Comparison of ENCODE assay signal across 8 cellular contexts in the genomic region with DNA sequence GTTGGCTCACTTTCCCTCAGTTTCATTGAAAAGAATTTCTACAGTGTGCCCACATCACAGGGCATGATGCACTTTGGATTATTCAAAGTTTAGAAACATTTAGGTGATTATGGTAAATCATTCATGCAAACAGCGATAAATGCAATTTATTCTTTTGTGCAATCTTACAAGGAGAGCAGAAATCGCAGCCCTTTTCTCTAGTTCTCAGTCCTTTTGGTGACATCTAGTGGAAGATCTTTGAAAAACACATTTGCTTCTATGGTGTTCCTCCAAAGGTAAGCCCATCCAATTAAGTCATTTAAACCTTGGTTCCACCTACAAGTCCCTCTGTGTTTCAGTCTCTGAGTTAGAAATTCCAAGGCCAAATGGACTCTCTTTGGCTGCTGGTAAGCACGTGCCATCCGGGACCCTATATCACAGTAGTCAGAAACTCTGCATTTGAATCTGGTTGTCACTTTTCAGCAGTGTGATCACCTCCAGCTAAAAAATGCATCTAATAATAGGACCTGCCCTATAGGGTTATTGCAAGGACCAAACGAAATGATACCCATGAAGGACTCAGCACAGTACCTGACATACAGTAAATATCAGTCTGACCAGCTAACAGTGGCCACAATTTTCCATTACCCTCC.
DNase-seq lines count a peak whose midpoint lies in the region; ATAC-seq, FAIRE-seq and TF ChIP-seq lines count a peak whose summit lies in the region.

No MANE protein-coding gene starts in this region.

- H4K20me1 ChIP-seq in PC-3 (ENCODE audit: low read length), result 0 out of 2 replicates have a peak, but pooled peaks cover 3% of the 10 kb centered on the region
- H4K20me1 ChIP-seq in endothelial cell of umbilical vein (replicated peaks; ENCODE audit: control insufficient read depth, extremely low read depth, insufficient read depth, low read length), result no peaks in the 10 kb centered on the region
- no peaks in the 10 kb centered on the region for H4K20me1 ChIP-seq in neural cell (ENCODE audit: insufficient read depth)

- H2AFZ ChIP-seq in PC-3 (ENCODE audit: low read length) (no peak overlapping the region), endothelial cell of umbilical vein (ENCODE audit: low read depth, low read length) (no peak overlapping the region), neural cell (ENCODE audit: low read depth, low read length) (no peak overlapping the region)

- no peaks in the 10 kb centered on the region for H3K9me2 ChIP-seq in PC-3 (replicated peaks; ENCODE audit: low read length)
- H3K9me2 ChIP-seq in neural cell (ENCODE audit: insufficient read depth, low read length), result no peaks in the 10 kb centered on the region

- dilution Hi-C loops in endothelial cell of umbilical vein (cut with MboI; ENCODE audit: extremely low pct_ligation_motif_present, low sequenced_read_pairs), result no loop called here

- no peaks in the 10 kb centered on the region for H3K9me1 ChIP-seq in endothelial cell of umbilical vein (replicated peaks; ENCODE audit: control insufficient read depth, extremely low read depth, insufficient read depth, low read length)

- FAIRE-seq in endothelial cell of umbilical vein (lab: Jason Lieb, UNC), result peak; percentile 87

- POLR2A ChIA-PET in HEK293 (lab: Yijun Ruan, JAX), result no interaction called here
- POLR2A ChIA-PET in PC-3 (lab: Charles Lee; ENCODE audit: unreplicated experiment), result no interaction called here
- POLR2A ChIA-PET in endothelial cell of umbilical vein (lab: Charles Lee), result no interaction called here

- H3K4me3 ChIP-seq in HEK293 (ENCODE audit: low read depth, low read length), result no peak overlapping the region
- no peak overlapping the region for H3K4me3 ChIP-seq in PC-3 (ENCODE audit: low read length)
- H3K4me3 ChIP-seq in endothelial cell of umbilical vein (replicated peaks in 1 of 3; ENCODE audit: insufficient read depth in 1 of 3, low read depth in 1 of 3, low read length in 3 of 3), result no peak overlapping the region
- H3K4me3 ChIP-seq in neural cell (ENCODE audit: low read length), result no peak overlapping the region

- H3K79me2 ChIP-seq in PC-3 (ENCODE audit: low read length), result no peaks in the 10 kb centered on the region
- H3K79me2 ChIP-seq in endothelial cell of umbilical vein (ENCODE audit: control insufficient read depth, insufficient read depth, low read length), result no peaks in the 10 kb centered on the region
- no peaks in the 10 kb centered on the region for H3K79me2 ChIP-seq in neural cell (replicated peaks; ENCODE audit: insufficient read depth, low read length)

- TF ChIP-seq RAD21 in neural cell (conservative IDR thresholded peaks at IDR 0.05), result peak; percentile 81

- no peak for TF ChIP-seq POLR2A in endothelial cell of umbilical vein (IDR thresholded peaks at IDR 0.05; ENCODE audit: low read depth, low read length)

- H3K27ac ChIP-seq in HEK293 (ENCODE audit: extremely low read depth, low read depth, low read length), result no peak overlapping the region
- H3K27ac ChIP-seq in PC-3 (ENCODE audit: low read length), result no peak overlapping the region
- no peak overlapping the region for H3K27ac ChIP-seq in endothelial cell of umbilical vein (ENCODE audit: insufficient read depth, low read depth, low read length)
- H3K27ac ChIP-seq in neural cell (ENCODE audit: low read length), result no peak overlapping the region

- BruUV-seq in PC-3 (replicated peaks; lab: Mats Ljungman, UMichigan), result no TSS peak
- no TSS peak for BruUV-seq in endothelial cell of umbilical vein (replicated peaks; lab: Mats Ljungman, UMichigan)

- H3K36me3 ChIP-seq in HEK293 (ENCODE audit: control insufficient read depth in 2 of 2, insufficient read depth in 1 of 2, low read length in 2 of 2) (peaks cover 0 to 62% of the 10 kb centered on the region in 2 experiments; a peak in 1 of 3 replicates), PC-3 (ENCODE audit: low read depth, low read length) (peaks cover 16% of the 10 kb centered on the region; the same call in 1 of the 2 replicates), endothelial cell of umbilical vein (ENCODE audit: control insufficient read depth in 2 of 2, extremely low read depth in 1 of 2, insufficient read depth in 2 of 2, low read length in 2 of 2) (peaks cover 0 to 20% of the 10 kb centered on the region in 2 experiments), neural cell (ENCODE audit: insufficient read depth, low read length) (no peaks in the 10 kb centered on the region)

- intact Hi-C loops in PC-3 (cut with micrococcal nuclease), result loop anchor here (1.0 to 10.0 kb wide), 3 partner anchors 141 to 428 kb away; a partner anchor contains a TSS
- intact Hi-C loops in endothelial cell of umbilical vein (cut with micrococcal nuclease), result loop anchor here (1.0 to 10.0 kb wide), 5 partner anchors 124 to 414 kb away; a partner anchor contains a TSS

- no peaks in the 10 kb centered on the region for H3K9me3 ChIP-seq in HEK293 (ENCODE audit: control insufficient read depth, insufficient read depth, low read depth, low read length)
- H3K9me3 ChIP-seq in PC-3 (ENCODE audit: low read length), result no peaks in the 10 kb centered on the region
- no peaks in the 10 kb centered on the region for H3K9me3 ChIP-seq in endothelial cell of umbilical vein (replicated peaks; ENCODE audit: control insufficient read depth, insufficient read depth, low read length)
- no peaks in the 10 kb centered on the region for H3K9me3 ChIP-seq in neural cell (ENCODE audit: low read length)

- H3K4me1 ChIP-seq in HEK293 (ENCODE audit: control insufficient read depth, insufficient read depth, low read length) (no peaks in the 10 kb centered on the region), PC-3 (ENCODE audit: insufficient read depth, low read length) (no peaks in the 10 kb centered on the region), endothelial cell of umbilical vein (ENCODE audit: control insufficient read depth, extremely low read depth, insufficient read depth, low read length) (no peaks in the 10 kb centered on the region)

- no peak overlapping the region for H3K4me2 ChIP-seq in PC-3 (ENCODE audit: low read length)
- H3K4me2 ChIP-seq in endothelial cell of umbilical vein (ENCODE audit: insufficient read depth, low read length), result no peak overlapping the region
- H3K4me2 ChIP-seq in neural cell (ENCODE audit: low read length), result no peak overlapping the region

- TF ChIP-seq CTCF in HEK293 (tag by site-specific recombination; IDR thresholded peaks at IDR 0.05) (no peak), PC-3 (conservative IDR thresholded peaks at IDR 0.05; ENCODE audit: low read depth, low read length) (peak; percentile 70), endothelial cell of umbilical vein (IDR thresholded peaks at IDR 0.05; ENCODE audit: extremely low read depth in 1 of 2, insufficient read depth in 1 of 2, low read depth in 1 of 2, low read length in 2 of 2) (peak; percentile 33 to 47), neural cell (IDR thresholded peaks at IDR 0.05; ENCODE audit: poor library complexity, severe bottlenecking) (peak; percentile 83)

- no peak for TF ChIP-seq EP300 in neural cell (conservative IDR thresholded peaks at IDR 0.05; ENCODE audit: poor library complexity, severe bottlenecking)

- peak; percentile 63 for ATAC-seq in PC-3
- no peak for ATAC-seq in HG03439 (IDR thresholded peaks at IDR 0.05; ENCODE audit: unreplicated experiment)
- ATAC-seq in GM21619 (IDR thresholded peaks at IDR 0.05; ENCODE audit: unreplicated experiment), result no peak

- DNase-seq in DMS114 treated with DMSO at 0.1 percent for 48 hours (lab: John Stamatoyannopoulos, UW; ENCODE audit: unreplicated experiment) (peak; percentile 58), PC-3 (peak; percentile 80), endothelial cell of umbilical vein (ENCODE audit: low read depth, low spot score) (peak; percentile 73)
- DNase-seq in activated naive CD4-positive, alpha-beta T cell treated with Interleukin-2 at 50 U/mL for 16 hours, result no peak

- H3K9ac ChIP-seq in PC-3 (ENCODE audit: low read length), result no peak overlapping the region
- H3K9ac ChIP-seq in endothelial cell of umbilical vein (replicated peaks; ENCODE audit: extremely low read depth, insufficient read depth, low read length), result no peak overlapping the region
- no peak overlapping the region for H3K9ac ChIP-seq in neural cell (ENCODE audit: low read length)

- no peaks in the 10 kb centered on the region for H3K27me3 ChIP-seq in PC-3 (ENCODE audit: low read length)
- no peaks in the 10 kb centered on the region for H3K27me3 ChIP-seq in endothelial cell of umbilical vein (ENCODE audit: control insufficient read depth in 2 of 2, insufficient read depth in 2 of 2, low read length in 2 of 2)
- H3K27me3 ChIP-seq in neural cell (ENCODE audit: insufficient read depth, low read depth, low read length), result no peaks in the 10 kb centered on the region

- CTCF ChIA-PET in HEK293 (lab: Yijun Ruan, JAX), result interaction anchor here (0.7 to 1.6 kb wide), 6 partner anchors 33 to 730 kb away, joined by 3 to 9 read pairs (median 4); no protein-coding TSS in a partner anchor
- CTCF ChIA-PET in PC-3 (lab: Charles Lee), result interaction anchor here (1.0 kb wide), 1 partner anchor 124 kb away, joined by 3 read pairs; no protein-coding TSS in a partner anchor
- CTCF ChIA-PET in endothelial cell of umbilical vein (lab: Charles Lee), result interaction anchor here (0.7 to 2.3 kb wide), 8 partner anchors 93 to 299 kb away, joined by 3 to 12 read pairs (median 3); no protein-coding TSS in a partner anchor

- no peaks in the 10 kb centered on the region for H3F3A ChIP-seq in PC-3 (ENCODE audit: low read length, unreplicated experiment)
- H3F3A ChIP-seq in neural cell (ENCODE audit: insufficient read depth, low read length, poor library complexity, severe bottlenecking), result no peaks in the 10 kb centered on the region

TF ChIP-seq in HEK293, 187 proteins besides CTCF, POLR2A, EP300 and RAD21 (continues in another document):
- peak; percentile 81; the same call in 1 of the 2 replicates for TF ChIP-seq ZNF561 (tag by site-specific recombination; IDR thresholded peaks at IDR 0.05; ENCODE audit: borderline replicate concordance)

TF ChIP-seq in endothelial cell of umbilical vein, 7 proteins besides CTCF, POLR2A, EP300 and RAD21 (continues in another document):
- TF ChIP-seq FOS (IDR thresholded peaks at IDR 0.05; ENCODE audit: borderline replicate concordance, insufficient read depth, low read length) (no peak), GATA2 (IDR thresholded peaks at IDR 0.05; ENCODE audit: insufficient read depth, insufficient read length, low read depth, low read length) (no peak), EZH2 (IDR thresholded peaks at IDR 0.05; ENCODE audit: borderline replicate concordance, low read depth, low read length, severe bottlenecking) (no peak), MYC (IDR thresholded peaks at IDR 0.05; ENCODE audit: low read depth, low read length) (no peak)

TF ChIP-seq in neural cell, 6 proteins besides CTCF, POLR2A, EP300 and RAD21:
- TF ChIP-seq TAF1 (IDR thresholded peaks at IDR 0.05; ENCODE audit: low read depth) (no peak), SMC3 (conservative IDR thresholded peaks at IDR 0.05; ENCODE audit: poor library complexity) (peak; percentile 76)
